In the genomic region with DNA sequence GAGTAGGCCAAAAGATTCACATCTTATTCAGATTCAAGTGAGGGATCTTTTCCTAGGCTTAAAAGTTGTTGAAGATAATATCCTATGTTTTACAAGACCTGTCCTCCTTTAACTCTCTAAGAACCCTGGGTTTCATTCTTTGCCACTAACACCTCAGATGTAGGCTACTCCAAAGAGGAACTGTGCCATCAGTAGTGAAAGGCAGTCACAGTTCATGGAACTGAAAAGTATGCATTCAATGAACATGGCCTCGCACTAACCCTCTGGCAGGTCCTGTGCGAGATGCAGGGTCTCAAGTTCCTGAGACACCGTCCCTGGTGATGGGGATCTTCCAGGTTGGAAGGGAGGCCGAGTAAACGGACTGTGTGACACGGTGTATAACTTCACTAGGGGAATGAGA, we compare ENCODE assay signal across 26 cellular contexts. TPM values are rescaled to one million over a fixed set of nuclear protein-coding genes. Genes with fewer than 3 reads are reported as not detected.
A peak's percentile ranks its signal among the peaks of the same experiment; 100 is the strongest.
DNase-seq lines count a peak whose midpoint lies in the region; ATAC-seq, FAIRE-seq and TF ChIP-seq lines count a peak whose summit lies in the region.
"Had no signal": no experiment of that assay in that cellular context is flagged by ENCODE, and none has a peak within 500 bp of the region (broad histone marks: within the 10 kb centered on the region; RNA-seq: fewer than 3 reads in every experiment).

No MANE protein-coding gene starts in this region.

- H3K27ac ChIP-seq in A549, result no peak overlapping the region
- H3K27ac ChIP-seq: 22Rv1, Peyer's patch had no signal

- no peak for DNase-seq in A549 (ENCODE audit: low read depth in 1 of 2, low spot score in 1 of 2)
- no peak for DNase-seq in amygdala (lab: John Stamatoyannopoulos, UW)
- DNase-seq in posterior cingulate gyrus, result no peak
- DNase-seq in NCI-H2171 (lab: John Stamatoyannopoulos, UW), result no peak
- DNase-seq: AML-193; C1 segment of cervical spinal cord; Calu3; CD8-positive, alpha-beta T cell; DMS153; GOT3; HCEC 1CT; MG63; NCI-H1417; NCI-H1694 treated with DMSO at 0.1 percent for 48 hours; NCI-H2081 treated with DMSO at 0.1 percent for 48 hours; NCI-H446; NCI-H526; Peyer's patch; T-cell had no signal

- ATAC-seq in A549, result no peak
- ATAC-seq in GM18511 (IDR thresholded peaks at IDR 0.05; ENCODE audit: unreplicated experiment), result peak; percentile 58
- peak; percentile 62 for ATAC-seq in GM21447 (IDR thresholded peaks at IDR 0.05; ENCODE audit: unreplicated experiment)
- peak; percentile 40 for ATAC-seq in HG03469 (IDR thresholded peaks at IDR 0.05; ENCODE audit: unreplicated experiment)
- no peak for ATAC-seq in HG03159 (IDR thresholded peaks at IDR 0.05; ENCODE audit: unreplicated experiment)
- ATAC-seq: CD8-positive, alpha-beta T cell; SK-N-SH treated with all-trans-retinoic acid at 6 μM for 48 hours; T-cell had no signal

- no peak for TF ChIP-seq RAD21 in A549 (conservative IDR thresholded peaks at IDR 0.05 in 1 of 2, IDR thresholded peaks at IDR 0.05 in 1 of 2)

- no peaks in the 10 kb centered on the region for H3K4me1 ChIP-seq in A549
- H3K4me1 ChIP-seq: Peyer's patch had no signal

- TF ChIP-seq EP300 in A549 (IDR thresholded peaks at IDR 0.05), result no peak

- FAIRE-seq in A549 (lab: Jason Lieb, UNC), result peak; percentile 80

- WGBS in A549 (ENCODE audit: missing lambda C conversion rate), result 12% methylated on average over 6 of the region's 6 CpGs

- CTCF ChIA-PET in A549 (lab: Yijun Ruan, JAX), result interaction anchor here (1.0 kb wide), 1 partner anchor 158 kb away, joined by 3 read pairs; no protein-coding TSS in a partner anchor

- intact Hi-C loops in posterior cingulate gyrus (cut with DNase I), result no loop called here

- H3K4me2 ChIP-seq in A549, result no peak overlapping the region

- no peak for TF ChIP-seq POLR2A in A549 (IDR thresholded peaks at IDR 0.05; ENCODE audit: low read length)

- H3K4me3 ChIP-seq in A549, result no peak overlapping the region
- H3K4me3 ChIP-seq: MG63, Peyer's patch had no signal

- no peak for TF ChIP-seq CTCF in A549 (IDR thresholded peaks at IDR 0.05)

- no peaks in the 10 kb centered on the region for H3K9me3 ChIP-seq in A549
- H3K9me3 ChIP-seq: MG63, Peyer's patch had no signal

- POLR2A ChIA-PET in A549 (lab: Yijun Ruan, JAX), result no interaction called here

TF ChIP-seq in A549, 52 proteins besides CTCF, POLR2A, EP300 and RAD21:
- TF ChIP-seq, protein P1, sequence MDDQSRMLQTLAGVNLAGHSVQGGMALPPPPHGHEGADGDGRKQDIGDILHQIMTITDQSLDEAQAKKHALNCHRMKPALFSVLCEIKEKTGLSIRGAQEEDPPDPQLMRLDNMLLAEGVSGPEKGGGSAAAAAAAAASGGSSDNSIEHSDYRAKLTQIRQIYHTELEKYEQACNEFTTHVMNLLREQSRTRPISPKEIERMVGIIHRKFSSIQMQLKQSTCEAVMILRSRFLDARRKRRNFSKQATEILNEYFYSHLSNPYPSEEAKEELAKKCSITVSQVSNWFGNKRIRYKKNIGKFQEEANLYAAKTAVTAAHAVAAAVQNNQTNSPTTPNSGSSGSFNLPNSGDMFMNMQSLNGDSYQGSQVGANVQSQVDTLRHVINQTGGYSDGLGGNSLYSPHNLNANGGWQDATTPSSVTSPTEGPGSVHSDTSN (IDR thresholded peaks at IDR 0.05), result no peak

RNA-seq across cellular contexts. Expression of gene LGALS14, which starts 4.3 kb away (rescaled TPM):
- polyA plus RNA-seq in A549 (2011; rRNA removed) (not detected in 2 replicates), A549 (2017; fragmentation: RNase III; extraction: RNeasy Plus Mini Kit Qiagen cat#74134 plus additional on column Dnase treatment) (not detected in 3 replicates)
- polyA plus RNA-seq in A549 (2012; cell fraction: cytosol; rRNA removed), result not detected in 2 replicates
- not detected in 2 replicates for polyA plus RNA-seq in A549 (2012; cell fraction: nucleus; rRNA removed)
- polyA minus RNA-seq in A549 (2011; rRNA and poly(A)+ RNA removed), result not detected in 2 replicates
- polyA plus RNA-seq: AG04450 had no signal

RNA-seq across cellular contexts. Expression of gene CLC, which starts 29.2 kb away (rescaled TPM):
- polyA plus RNA-seq in A549 (2011; rRNA removed) (not detected in 2 replicates), A549 (2017; fragmentation: RNase III; extraction: RNeasy Plus Mini Kit Qiagen cat#74134 plus additional on column Dnase treatment) (not detected in 3 replicates)
- not detected in 2 replicates for polyA plus RNA-seq in A549 (2012; cell fraction: cytosol; rRNA removed)
- polyA plus RNA-seq in A549 (2012; cell fraction: nucleus; rRNA removed), result not detected in 2 replicates
- polyA minus RNA-seq in A549 (2011; rRNA and poly(A)+ RNA removed), result not detected in 2 replicates
- polyA plus RNA-seq: AG04450 had no signal

RNA-seq across cellular contexts. Expression of gene LGALS16, which starts 52.9 kb away (rescaled TPM):
- not detected in 2 replicates for polyA plus RNA-seq in A549 (2011; rRNA removed)
- polyA plus RNA-seq in A549 (2012; cell fraction: cytosol; rRNA removed), result not detected in 2 replicates
- polyA plus RNA-seq in A549 (2012; cell fraction: nucleus; rRNA removed), result not detected in 2 replicates
- polyA plus RNA-seq in A549 (2017; fragmentation: RNase III; extraction: RNeasy Plus Mini Kit Qiagen cat#74134 plus additional on column Dnase treatment), result not detected in 3 replicates
- not detected in 2 replicates for polyA minus RNA-seq in A549 (2011; rRNA and poly(A)+ RNA removed)
- polyA plus RNA-seq: AG04450 had no signal

Comparison
In these comparisons a context has a peak if more than half of its experiments do, and no peak if none do; other contexts are left out.
1. ATAC-seq: peak in GM18511 (single experiment), GM21447 (single experiment) and HG03469 (single experiment); none in A549 (0 of 2) and HG03159 (single experiment).